Comparison of ENCODE assay signal across 9 cellular contexts in genomic region chr7:151245360-151246160, GRCh38. TPM values are rescaled to one million over a fixed set of nuclear protein-coding genes. Genes with fewer than 3 reads are reported as not detected.
A peak's percentile ranks its signal among the peaks of the same experiment; 100 is the strongest.
DNase-seq lines count a peak whose midpoint lies in the region; ATAC-seq and TF ChIP-seq lines count a peak whose summit lies in the region.
"Had no signal": no experiment of that assay in that cellular context is flagged by ENCODE, and none has a peak within 500 bp of the region (broad histone marks: within the 10 kb centered on the region; RNA-seq: fewer than 3 reads in every experiment).

No MANE protein-coding gene starts in this region.

- H3K27me3 ChIP-seq in BE2C (peaks cover 4% of the 10 kb centered on the region), SJCRH30 (no peaks in the 10 kb centered on the region), iPS DF 6.9 (ENCODE audit: control insufficient read depth, insufficient read depth, low read length) (peaks cover 27% of the 10 kb centered on the region; the same call in 1 of the 2 replicates)

- H3K4me3 ChIP-seq in BE2C (ENCODE audit: low read depth, low read length) (peak overlapping the region; percentile 31), SJCRH30 (no peak overlapping the region), iPS DF 6.9 (ENCODE audit: low read length) (peak overlapping the region; percentile 39; the same call in 1 of the 2 replicates)

- H3K9me3 ChIP-seq in BE2C, result no peaks in the 10 kb centered on the region
- no peaks in the 10 kb centered on the region for H3K9me3 ChIP-seq in SJCRH30 (replicated peaks)
- no peaks in the 10 kb centered on the region for H3K9me3 ChIP-seq in iPS DF 6.9 (ENCODE audit: control insufficient read depth, insufficient read depth, low read length)

- H3K36me3 ChIP-seq in BE2C (peaks cover 3% of the 10 kb centered on the region; the same call in 1 of the 2 replicates), SJCRH30 (peaks cover 40% of the 10 kb centered on the region), iPS DF 6.9 (ENCODE audit: control insufficient read depth, insufficient read depth, low read length) (no peaks in the 10 kb centered on the region)

- peak; percentile 41; the same call in 1 of the 2 replicates for TF ChIP-seq CTCF in BE2C (IDR thresholded peaks at IDR 0.05; ENCODE audit: low read depth, low read length)

- peak overlapping the region; percentile 99 for H3K27ac ChIP-seq in SJCRH30
- H3K27ac ChIP-seq in iPS DF 6.9 (ENCODE audit: low read length), result no peak overlapping the region

- DNase-seq in BE2C (peak; percentile 74), SJCRH30 (no peak), iPS DF 6.9 (ENCODE audit: low read depth, low spot score) (no peak), inferior parietal cortex (ENCODE audit: extremely low spot score) (no peak)
- DNase-seq in activated naive CD8-positive, alpha-beta T cell treated with anti-CD3 and anti-CD28 coated beads, Interleukin-2, amount 50 U/mL, for 16 hours (ENCODE audit: low read depth, low spot score), result peak; percentile 32
- peak; percentile 52 for DNase-seq in stimulated activated CD4-positive, alpha-beta T cell treated with anti-CD3 and anti-CD28 coated beads, Interleukin-1b, Interleukin-23, amount 100 ng/mL, for 48 hours

- peak; percentile 43 for ATAC-seq in GM21529 (IDR thresholded peaks at IDR 0.05; ENCODE audit: unreplicated experiment)
- ATAC-seq in GM18519 (IDR thresholded peaks at IDR 0.05; ENCODE audit: low FRiP score, unreplicated experiment), result no peak

- H3K4me1 ChIP-seq in BE2C, result peaks cover 13% of the 10 kb centered on the region
- peaks cover 27% of the 10 kb centered on the region for H3K4me1 ChIP-seq in SJCRH30
- H3K4me1 ChIP-seq in iPS DF 6.9 (ENCODE audit: control insufficient read depth, insufficient read depth, low read length), result peaks cover 7% of the 10 kb centered on the region

- no CpG with 5 or more reads among the region's 60 CpGs for WGBS in iPS DF 6.9 (ENCODE audit: insufficient coverage, insufficient read length)

RNA-seq across cellular contexts. Expression of gene SMARCD3, which starts 2.9 kb away (rescaled TPM):
- polyA plus RNA-seq in BE2C (2012; ENCODE audit: insufficient read depth, insufficient read length, low read depth), result 30.0 TPM
- total RNA-seq in SJCRH30 (2014; rRNA removed; shearing (Covaris generic)), result 91.8 and 106 TPM in 2 replicates

RNA-seq across cellular contexts. Expression of gene CHPF2, which starts 13.3 kb away (rescaled TPM):
- 37.1 TPM for polyA plus RNA-seq in BE2C (2012; ENCODE audit: insufficient read depth, insufficient read length, low read depth)
- total RNA-seq in SJCRH30 (2014; rRNA removed; shearing (Covaris generic)), result 27.7 and 28.2 TPM in 2 replicates

RNA-seq across cellular contexts. Expression of gene ABCF2, which starts 18.6 kb away (rescaled TPM):
- 64.7 TPM for polyA plus RNA-seq in BE2C (2012; ENCODE audit: insufficient read depth, insufficient read length, low read depth)
- total RNA-seq in SJCRH30 (2014; rRNA removed; shearing (Covaris generic)), result 77.6 and 77.7 TPM in 2 replicates

RNA-seq across cellular contexts. Expression of gene H2BK1, which starts 35.3 kb away (rescaled TPM):
- not detected for polyA plus RNA-seq in BE2C (2012; ENCODE audit: insufficient read depth, insufficient read length, low read depth)
- total RNA-seq in SJCRH30 (2014; rRNA removed; shearing (Covaris generic)), result not detected in 2 replicates
- total RNA-seq: renal cortical epithelial cell had no signal

RNA-seq across cellular contexts. Expression of gene ASB10, which starts 58.5 kb away (rescaled TPM):
- polyA plus RNA-seq in BE2C (2012; ENCODE audit: insufficient read depth, insufficient read length, low read depth), result not detected
- total RNA-seq in SJCRH30 (2014; rRNA removed; shearing (Covaris generic)), result not detected in 2 replicates
- total RNA-seq: renal cortical epithelial cell had no signal

Comparison
In these comparisons a context has a peak if more than half of its experiments do, and no peak if none do; other contexts are left out.
1. DNase-seq: peak in BE2C (single experiment), activated naive CD8-positive, alpha-beta T cell treated with anti-CD3 and anti-CD28 coated beads, Interleukin-2, amount 50 U/mL, for 16 hours (single experiment) and stimulated activated CD4-positive, alpha-beta T cell treated with anti-CD3 and anti-CD28 coated beads, Interleukin-1b, Interleukin-23, amount 100 ng/mL, for 48 hours (single experiment); none in SJCRH30 (0 of 2), iPS DF 6.9 (single experiment) and inferior parietal cortex (single experiment).